Comparison of ENCODE assay signal across 25 cellular contexts in genomic region chr2:79903601-79904000, GRCh38.
DNase-seq lines count a peak whose midpoint lies in the region; ATAC-seq and TF ChIP-seq lines count a peak whose summit lies in the region.
"Had no signal": no experiment of that assay in that cellular context is flagged by ENCODE, and none has a peak within 500 bp of the region (broad histone marks: within the 10 kb centered on the region; RNA-seq: fewer than 3 reads in every experiment).

No MANE protein-coding gene starts in this region.

- peak overlapping the region; percentile 46; the same call in 1 of the 2 replicates for H3K14ac ChIP-seq in H9 (ENCODE audit: insufficient read depth, low read length)

- ATAC-seq in HG03025 (IDR thresholded peaks at IDR 0.05; ENCODE audit: low FRiP score, unreplicated experiment): no peak
- no peak for ATAC-seq in PC-3
- ATAC-seq: GM12878 had no signal

- no peak overlapping the region for H3T11ph ChIP-seq in H9 (ENCODE audit: low read length)

- H3K9me3 Mint-ChIP-seq in H9 (no peaks in the 10 kb centered on the region), endodermal cell (no peaks in the 10 kb centered on the region)

- intact Hi-C loops in spleen (cut with DNase I; ENCODE audit: low total_unique reads): no loop called here
- intact Hi-C loops in PC-3 (cut with micrococcal nuclease): no loop called here

- H2BK15ac ChIP-seq in H9 (ENCODE audit: low read depth, low read length) (no peak overlapping the region), mesendoderm (replicated peaks; ENCODE audit: low read depth) (no peak overlapping the region)

- H3K4ac ChIP-seq in H9 (ENCODE audit: low read depth, low read length) (no peak overlapping the region), mesendoderm (ENCODE audit: low read depth, low read length) (no peak overlapping the region)

- H3K27me3 Mint-ChIP-seq in H9 (ENCODE audit: low read depth): no peaks in the 10 kb centered on the region; the same call in 1 of the 2 replicates
- no peaks in the 10 kb centered on the region for H3K27me3 Mint-ChIP-seq in endodermal cell (ENCODE audit: insufficient read depth)
- H3K27me3 Mint-ChIP-seq: CD4-positive, alpha-beta memory T cell; CD4-positive, CD25-positive, alpha-beta regulatory T cell had no signal

- H3K9me2 ChIP-seq in PC-3 (replicated peaks; ENCODE audit: low read length): no peaks in the 10 kb centered on the region

- H3K36me3 Mint-ChIP-seq in H9 (ENCODE audit: insufficient read depth in 1 of 3, low read depth in 3 of 3) (no peaks in the 10 kb centered on the region), endodermal cell (ENCODE audit: low read depth) (no peaks in the 10 kb centered on the region)
- H3K36me3 Mint-ChIP-seq: CD14-positive monocyte; CD4-positive, alpha-beta memory T cell; CD4-positive, CD25-positive, alpha-beta regulatory T cell; CD8-positive, alpha-beta memory T cell had no signal

- H3K4me1 Mint-ChIP-seq in H9 (peaks cover 4 to 10% of the 10 kb centered on the region in 2 experiments), endodermal cell (peaks cover 6% of the 10 kb centered on the region)
- H3K4me1 Mint-ChIP-seq: CD14-positive monocyte; CD4-positive, alpha-beta memory T cell; CD4-positive, CD25-positive, alpha-beta regulatory T cell; CD8-positive, alpha-beta memory T cell had no signal

- no peak overlapping the region for H3K23ac ChIP-seq in H9 (ENCODE audit: insufficient read length, low read depth, low read length)
- peak overlapping the region; percentile 6 for H3K23ac ChIP-seq in mesendoderm (ENCODE audit: low read length)

- H3K36me3 ChIP-seq in endodermal cell (ENCODE audit: control insufficient read depth, insufficient read depth, low read length) (no peaks in the 10 kb centered on the region), mesendoderm (ENCODE audit: control insufficient read depth, insufficient read depth, low read length) (no peaks in the 10 kb centered on the region), spleen (no peaks in the 10 kb centered on the region), PC-3 (ENCODE audit: low read depth, low read length) (no peaks in the 10 kb centered on the region)
- H3K36me3 ChIP-seq: BE2C, BLaER1 had no signal

- H4K5ac ChIP-seq in H9 (ENCODE audit: insufficient read length, low read depth, low read length) (no peak overlapping the region), mesendoderm (ENCODE audit: low read length) (no peak overlapping the region)

- H3K27me3 ChIP-seq in H9 (ENCODE audit: insufficient read depth, low read length) (no peaks in the 10 kb centered on the region), endodermal cell (ENCODE audit: control insufficient read depth, insufficient read depth, low read length, poor library complexity, severe bottlenecking) (no peaks in the 10 kb centered on the region), mesendoderm (ENCODE audit: insufficient read depth, low read length, poor library complexity) (no peaks in the 10 kb centered on the region), spleen (replicated peaks in 1 of 7) (no peaks in the 10 kb centered on the region), PC-3 (ENCODE audit: low read length) (no peaks in the 10 kb centered on the region)
- H3K27me3 ChIP-seq: BE2C, BLaER1 had no signal

- H3K56ac ChIP-seq in H9 (ENCODE audit: insufficient read length, low read depth, low read length) (no peak overlapping the region), mesendoderm (ENCODE audit: low read length) (no peak overlapping the region)

- H3K18ac ChIP-seq in H9 (ENCODE audit: insufficient read length, low read depth, low read length) (no peak overlapping the region), mesendoderm (ENCODE audit: low read length) (no peak overlapping the region)

- no peak overlapping the region for H2BK120ac ChIP-seq in H9 (ENCODE audit: low read depth, low read length, poor library complexity, severe bottlenecking)
- H2BK120ac ChIP-seq in mesendoderm (ENCODE audit: low read depth, low read length): no peak overlapping the region

- H3K4me1 ChIP-seq in H9 (ENCODE audit: insufficient read depth, low read length): 0 out of 2 replicates have a peak, but pooled peaks cover 4% of the 10 kb centered on the region
- H3K4me1 ChIP-seq in endodermal cell (ENCODE audit: control insufficient read depth, insufficient read depth, low read length): no peaks in the 10 kb centered on the region
- no peaks in the 10 kb centered on the region for H3K4me1 ChIP-seq in mesendoderm (ENCODE audit: control insufficient read depth, low read depth, low read length)
- H3K4me1 ChIP-seq in spleen: no peaks in the 10 kb centered on the region
- no peaks in the 10 kb centered on the region for H3K4me1 ChIP-seq in PC-3 (ENCODE audit: insufficient read depth, low read length)

- no peaks in the 10 kb centered on the region for H3F3A ChIP-seq in PC-3 (ENCODE audit: low read length, unreplicated experiment)

- H3K4me2 ChIP-seq in H9 (ENCODE audit: insufficient read depth, insufficient read length, low read length): no peak overlapping the region
- H3K4me2 ChIP-seq in mesendoderm (ENCODE audit: low read length): no peak overlapping the region
- no peak overlapping the region for H3K4me2 ChIP-seq in PC-3 (ENCODE audit: low read length)
- H3K4me2 ChIP-seq: BLaER1 had no signal

- H4K91ac ChIP-seq in H9 (ENCODE audit: insufficient read length, low read depth, low read length): no peak overlapping the region

- H3K27ac Mint-ChIP-seq in H9 (no peak overlapping the region), endodermal cell (no peak overlapping the region)
- H3K27ac Mint-ChIP-seq: CD14-positive monocyte; CD4-positive, alpha-beta memory T cell; CD4-positive, CD25-positive, alpha-beta regulatory T cell; CD8-positive, alpha-beta memory T cell had no signal

- no CpG with 5 or more reads among the region's 4 CpGs for WGBS in H9 (ENCODE audit: extremely low coverage, insufficient read length, low lambda C conversion rate)
- 80 to 88% methylated on average over 2 to 4 of the region's 4 CpGs for WGBS in endodermal cell (ENCODE audit: insufficient coverage in 1 of 2, insufficient read length in 1 of 2), 2 experiments
- WGBS in mesendoderm (ENCODE audit: extremely low coverage, insufficient coverage, low lambda C conversion rate): no CpG with 5 or more reads among the region's 4 CpGs
- 76 to 84% (median 79%) methylated on average over 4 of the region's 4 CpGs for WGBS in spleen, 5 donors

- H3K9ac ChIP-seq in H9 (ENCODE audit: extremely low read depth, insufficient read length, low read length) (no peak overlapping the region), endodermal cell (ENCODE audit: extremely low read depth, low read length, poor library complexity, severe bottlenecking) (no peak overlapping the region), mesendoderm (ENCODE audit: low read length) (no peak overlapping the region), PC-3 (ENCODE audit: low read length) (no peak overlapping the region)
- H3K9ac ChIP-seq: BLaER1 had no signal

- no peaks in the 10 kb centered on the region for H3K79me2 ChIP-seq in H9 (ENCODE audit: insufficient read depth, low read length)
- no peaks in the 10 kb centered on the region for H3K79me2 ChIP-seq in mesendoderm (ENCODE audit: control insufficient read depth, insufficient read depth, low read length)
- no peaks in the 10 kb centered on the region for H3K79me2 ChIP-seq in PC-3 (ENCODE audit: low read length)

- H2AFZ ChIP-seq in H9 (ENCODE audit: low read length) (no peak overlapping the region), PC-3 (ENCODE audit: low read length) (no peak overlapping the region)

- no peak for TF ChIP-seq CTCF in H9 (conservative IDR thresholded peaks at IDR 0.05)
- TF ChIP-seq CTCF in endodermal cell (conservative IDR thresholded peaks at IDR 0.05): no peak
- TF ChIP-seq CTCF in spleen (IDR thresholded peaks at IDR 0.05 in 8 of 11, conservative IDR thresholded peaks at IDR 0.05 in 3 of 11): no peak
- TF ChIP-seq CTCF in PC-3 (conservative IDR thresholded peaks at IDR 0.05; ENCODE audit: low read depth, low read length): no peak

- H4K8ac ChIP-seq in H9 (replicated peaks; ENCODE audit: insufficient read length, low read depth, low read length): no peak overlapping the region
- H4K8ac ChIP-seq in mesendoderm (ENCODE audit: low read depth, low read length): no peak overlapping the region

- CTCF ChIA-PET in PC-3 (lab: Charles Lee): no interaction called here

- no peaks in the 10 kb centered on the region for H4K20me1 ChIP-seq in H9 (ENCODE audit: control insufficient read depth, insufficient read depth, insufficient read length)
- no peaks in the 10 kb centered on the region for H4K20me1 ChIP-seq in PC-3 (ENCODE audit: low read length)
- H4K20me1 ChIP-seq: BLaER1 had no signal

- H2BK12ac ChIP-seq in H9 (ENCODE audit: insufficient read length, low read depth, low read length): no peak overlapping the region

- H3K27ac ChIP-seq in H9 (ENCODE audit: insufficient read length, low read depth, low read length): no peak overlapping the region
- H3K27ac ChIP-seq in endodermal cell (ENCODE audit: low read depth, low read length): no peak overlapping the region
- H3K27ac ChIP-seq in mesendoderm (ENCODE audit: low read depth, low read length): no peak overlapping the region
- H3K27ac ChIP-seq in spleen: no peak overlapping the region
- no peak overlapping the region for H3K27ac ChIP-seq in PC-3 (ENCODE audit: low read length)
- H3K27ac ChIP-seq: BLaER1 had no signal

- BruUV-seq in PC-3 (replicated peaks; lab: Mats Ljungman, UMichigan): no TSS peak

- H3K79me1 ChIP-seq in H9 (ENCODE audit: insufficient read depth, low read depth, low read length, poor library complexity, severe bottlenecking) (no peaks in the 10 kb centered on the region), mesendoderm (ENCODE audit: low read length) (no peaks in the 10 kb centered on the region)

- H3K9me3 ChIP-seq in H9 (ENCODE audit: control insufficient read depth, low read depth, low read length) (no peaks in the 10 kb centered on the region), endodermal cell (ENCODE audit: control insufficient read depth, low read length) (no peaks in the 10 kb centered on the region), spleen (no peaks in the 10 kb centered on the region), PC-3 (ENCODE audit: low read length) (no peaks in the 10 kb centered on the region)
- H3K9me3 ChIP-seq: BE2C, BLaER1 had no signal

- no peaks in the 10 kb centered on the region for H3K23me2 ChIP-seq in H9 (ENCODE audit: insufficient read length, low read depth, low read length, poor library complexity, severe bottlenecking)

- H3K4me3 ChIP-seq in endodermal cell (ENCODE audit: low read length) (no peak overlapping the region), mesendoderm (ENCODE audit: low read length) (no peak overlapping the region), spleen (no peak overlapping the region), PC-3 (ENCODE audit: low read length) (no peak overlapping the region)
- H3K4me3 ChIP-seq: BLaER1, GM12878 had no signal

- H2BK20ac ChIP-seq in H9 (ENCODE audit: low read depth, low read length, poor library complexity, severe bottlenecking): no peak overlapping the region

- H2BK5ac ChIP-seq in H9 (ENCODE audit: insufficient read length, low read length): no peak overlapping the region
- H2BK5ac ChIP-seq in mesendoderm (ENCODE audit: low read length): no peak overlapping the region

- POLR2A ChIA-PET in PC-3 (lab: Charles Lee; ENCODE audit: unreplicated experiment): no interaction called here

- no peak for TF ChIP-seq POLR2A in spleen (IDR thresholded peaks at IDR 0.05)

- H2AK5ac ChIP-seq in H9 (ENCODE audit: insufficient read length, low read length) (no peak overlapping the region), mesendoderm (ENCODE audit: low read length) (no peak overlapping the region)

- H3K4me3 Mint-ChIP-seq in H9 (no peak overlapping the region), endodermal cell (no peak overlapping the region)
- H3K4me3 Mint-ChIP-seq: CD14-positive monocyte; CD4-positive, alpha-beta memory T cell; CD4-positive, CD25-positive, alpha-beta regulatory T cell; CD8-positive, alpha-beta memory T cell had no signal

- no peak for DNase-seq in H9
- DNase-seq in endodermal cell: peak; percentile 59
- no peak for DNase-seq in mesendoderm
- peak; percentile 66 for DNase-seq in spleen
- no peak for DNase-seq in epidermal melanocyte (ENCODE audit: insufficient read length, low spot score)
- no peak for DNase-seq in cerebellum (ENCODE audit: low spot score)
- no peak for DNase-seq in PC-3
- DNase-seq: 8988T; ACHN; BE2C; C1 segment of cervical spinal cord; CD4-positive, alpha-beta memory T cell; CD4-positive, CD25-positive, alpha-beta regulatory T cell; CD8-positive, alpha-beta memory T cell; COR-L47; DMS 273 treated with DMSO at 0.1 percent for 48 hours; DMS153; DMS53; DMS79; DND-41; GDM1 had no signal

Comparison
In these comparisons a context has a peak if more than half of its experiments do, and no peak if none do; other contexts are left out.
1. DNase-seq: peak in endodermal cell (single experiment) and spleen (single experiment); none in H9 (single experiment), mesendoderm (single experiment), epidermal melanocyte (single experiment), cerebellum (single experiment) and PC-3 (single experiment).